In genomic region chr21:45632165-45632896, GRCh38 we compare ENCODE assay signal across 2 cellular contexts.
A peak's percentile ranks its signal among the peaks of the same experiment; 100 is the strongest.
TF ChIP-seq lines count a peak whose summit lies in the region.

No MANE protein-coding gene starts in this region.

TF ChIP-seq in HEK293, 187 proteins besides CTCF, POLR2A, EP300 and RAD21 (continued from another document):
- no peak for TF ChIP-seq ZBTB26 (tag by site-specific recombination; optimal IDR thresholded peaks at IDR 0.05)
TF ChIP-seq in HEK293: peak in this region for 1.

TF ChIP-seq in GM12878, 131 proteins besides CTCF, POLR2A, EP300 and RAD21 (continued from another document and continues in another):
- TF ChIP-seq ZBTB40 (IDR thresholded peaks at IDR 0.05; ENCODE audit: borderline replicate concordance) (no peak), RAD51 (IDR thresholded peaks at IDR 0.05) (no peak), JUND (IDR thresholded peaks at IDR 0.05; ENCODE audit: low read depth, low read length) (no peak), RELB (IDR thresholded peaks at IDR 0.05; ENCODE audit: low read depth) (no peak), NKRF (conservative IDR thresholded peaks at IDR 0.05) (no peak), ZNF687 (IDR thresholded peaks at IDR 0.05) (peak; percentile 73; the same call in 1 of the 2 replicates), ESRRA (IDR thresholded peaks at IDR 0.05; ENCODE audit: low read length) (no peak), IRF3 (IDR thresholded peaks at IDR 0.05) (no peak), PKNOX1 (IDR thresholded peaks at IDR 0.05) (no peak), RUNX3 (IDR thresholded peaks at IDR 0.05; ENCODE audit: low read length) (peak; percentile 47), SREBF2 (IDR thresholded peaks at IDR 0.05; ENCODE audit: low read length) (no peak), SKIL (IDR thresholded peaks at IDR 0.05; ENCODE audit: low read depth, poor library complexity, severe bottlenecking) (no peak), BHLHE40 (IDR thresholded peaks at IDR 0.05; ENCODE audit: borderline replicate concordance in 1 of 2, low read depth in 2 of 2, low read length in 1 of 2) (peak in 1 of 2 experiments; percentile 24; a peak in 1 of 4 replicates), FOXM1 (IDR thresholded peaks at IDR 0.05; ENCODE audit: low read depth, low read length) (no peak), FOS (IDR thresholded peaks at IDR 0.05; ENCODE audit: borderline replicate concordance, extremely low read depth, insufficient read length) (no peak), GABPA (IDR thresholded peaks at IDR 0.05; ENCODE audit: low read depth) (no peak), SIX5 (IDR thresholded peaks at IDR 0.05; ENCODE audit: low read depth, low read length, severe bottlenecking) (no peak), SUZ12 (IDR thresholded peaks at IDR 0.05; ENCODE audit: unreplicated experiment) (no peak), PBX3 (IDR thresholded peaks at IDR 0.05; ENCODE audit: insufficient replicate concordance, low read depth, low read length) (no peak), YY1 (IDR thresholded peaks at IDR 0.05; ENCODE audit: low read depth, low read length) (no peak), CHD2 (IDR thresholded peaks at IDR 0.05; ENCODE audit: borderline replicate concordance, low read depth, low read length) (no peak), TCF12 (IDR thresholded peaks at IDR 0.05; ENCODE audit: low read depth, low read length) (peak; percentile 49; the same call in 1 of the 2 replicates), ZNF592 (IDR thresholded peaks at IDR 0.05) (no peak), POU2F2 (IDR thresholded peaks at IDR 0.05; ENCODE audit: borderline replicate concordance, low read depth, low read length) (peak; percentile 30; the same call in 1 of the 3 replicates), STAT1 (conservative IDR thresholded peaks at IDR 0.05) (no peak), PAX8 (IDR thresholded peaks at IDR 0.05) (no peak), IKZF2 (IDR thresholded peaks at IDR 0.05) (no peak), MLLT1 (IDR thresholded peaks at IDR 0.05) (no peak), JUNB (IDR thresholded peaks at IDR 0.05) (no peak), YBX1 (IDR thresholded peaks at IDR 0.05) (no peak), NFIC (IDR thresholded peaks at IDR 0.05; ENCODE audit: low read depth, low read length) (no peak)
